ENCODE assay signal across 8 cellular contexts in the genomic region with DNA sequence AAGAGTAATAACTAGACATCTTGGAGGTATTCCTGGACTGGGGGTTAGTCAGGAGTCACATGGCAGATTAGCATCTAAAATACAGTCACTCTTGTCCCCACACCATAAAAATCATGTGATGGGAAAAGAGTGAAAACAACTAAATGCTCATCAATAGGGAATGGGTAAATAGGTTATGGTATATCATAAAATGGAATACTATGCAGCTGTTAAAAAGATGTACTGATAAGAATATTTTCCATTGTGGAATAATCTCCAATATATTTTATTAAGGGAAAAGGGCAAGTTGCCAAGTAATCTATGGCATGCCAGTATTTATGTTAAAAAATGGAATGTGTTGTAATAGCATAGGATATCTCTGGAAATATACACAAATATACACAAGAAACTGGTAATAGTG.
"Had no signal": no experiment of that assay in that cellular context is flagged by ENCODE, and none has a peak within 500 bp of the region (broad histone marks: within the 10 kb centered on the region; RNA-seq: fewer than 3 reads in every experiment).

No MANE protein-coding gene starts in this region.

- DNase-seq: H7, KG1 had no signal

- H3K27ac Mint-ChIP-seq: GM23338 had no signal

- H3K9me3 ChIP-seq: HAP-1 had no signal

- FAIRE-seq: HepG2 had no signal

- ATAC-seq: GM23338, HCT116, HepG2 had no signal

- H3K4me2 ChIP-seq: GM23338 had no signal

- H3K4me3 Mint-ChIP-seq: GM23338 had no signal

- H3K4me3 ChIP-seq: GM23338, HAP-1 had no signal

- H3K27ac ChIP-seq: HL-60 had no signal

- H2AFZ ChIP-seq: GM23338 had no signal

- H3K27me3 Mint-ChIP-seq: IgD-negative memory B cell had no signal

- H3K36me3 ChIP-seq: HAP-1 had no signal
